21 cellular contexts compared by ENCODE assay signal in genomic region chr20:10906830-10907229, GRCh38.
A peak's percentile ranks its signal among the peaks of the same experiment; 100 is the strongest.
DNase-seq lines count a peak whose midpoint lies in the region; ATAC-seq and TF ChIP-seq lines count a peak whose summit lies in the region.
"Had no signal": no experiment of that assay in that cellular context is flagged by ENCODE, and none has a peak within 500 bp of the region (broad histone marks: within the 10 kb centered on the region; RNA-seq: fewer than 3 reads in every experiment).

No MANE protein-coding gene starts in this region.

- H3K27me3 Mint-ChIP-seq in mesothelial cell of epicardium (ENCODE audit: low read depth) = peaks cover 21% of the 10 kb centered on the region
- H3K27me3 Mint-ChIP-seq in naive thymus-derived CD8-positive, alpha-beta T cell = peaks cover 0 to 8% (median 0%) of the 10 kb centered on the region in 5 donors
- H3K27me3 Mint-ChIP-seq: CD4-positive, CD25-positive, alpha-beta regulatory T cell; CD8-positive, alpha-beta memory T cell; IgD-negative memory B cell had no signal

- peak overlapping the region; percentile 6 for H3K27ac Mint-ChIP-seq in mesothelial cell of epicardium
- no peak overlapping the region for H3K27ac Mint-ChIP-seq in naive thymus-derived CD8-positive, alpha-beta T cell
- H3K27ac Mint-ChIP-seq: CD4-positive, CD25-positive, alpha-beta regulatory T cell; CD8-positive, alpha-beta memory T cell; GM23338; IgD-negative memory B cell had no signal

- peaks cover 4% of the 10 kb centered on the region for H3K27me3 ChIP-seq in adipocyte (replicated peaks; ENCODE audit: control insufficient read depth, insufficient read depth, low read length)
- H3K27me3 ChIP-seq: BE2C had no signal

- POLR2A ChIA-PET in naive thymus-derived CD8-positive, alpha-beta T cell (lab: Charles Lee) = no interaction called here

- no peaks in the 10 kb centered on the region for H3K36me3 ChIP-seq in adipocyte (ENCODE audit: control insufficient read depth, insufficient read depth, low read length, severe bottlenecking)
- H3K36me3 ChIP-seq: BE2C had no signal

- peaks cover 26% of the 10 kb centered on the region for H3K4me1 Mint-ChIP-seq in mesothelial cell of epicardium
- no peaks in the 10 kb centered on the region for H3K4me1 Mint-ChIP-seq in naive thymus-derived CD8-positive, alpha-beta T cell
- H3K4me1 Mint-ChIP-seq: CD4-positive, CD25-positive, alpha-beta regulatory T cell; CD8-positive, alpha-beta memory T cell had no signal

- ATAC-seq in HG02623 (IDR thresholded peaks at IDR 0.05; ENCODE audit: unreplicated experiment) = no peak
- ATAC-seq in naive thymus-derived CD8-positive, alpha-beta T cell = no peak
- ATAC-seq: GM23338 had no signal

- no peaks in the 10 kb centered on the region for H3K9me3 Mint-ChIP-seq in mesothelial cell of epicardium
- H3K9me3 Mint-ChIP-seq in naive thymus-derived CD8-positive, alpha-beta T cell = peaks cover 0 to 9% (median 0%) of the 10 kb centered on the region in 9 donors
- H3K9me3 Mint-ChIP-seq: GM23338, IgD-negative memory B cell had no signal

- H3K9me3 ChIP-seq in adipocyte (ENCODE audit: control insufficient read depth, low read length) = no peaks in the 10 kb centered on the region
- H3K9me3 ChIP-seq: BE2C had no signal

- peak; percentile 48 for DNase-seq in AG10803 (ENCODE audit: low read depth)
- peak; percentile 61 for DNase-seq in adipocyte (ENCODE audit: low read depth)
- DNase-seq in fibroblast of peridontal ligament (ENCODE audit: extremely low read depth) = peak; percentile 81
- no peak for DNase-seq in mesothelial cell of epicardium (ENCODE audit: low spot score in 2 of 2, unreplicated experiment in 2 of 2)
- DNase-seq in SK-N-DZ (ENCODE audit: low spot score) = no peak
- DNase-seq in naive thymus-derived CD8-positive, alpha-beta T cell = no peak
- no peak for DNase-seq in NCI-H1930 (lab: John Stamatoyannopoulos, UW)
- DNase-seq: 8988T; BE2C; C1 segment of cervical spinal cord; CD4-positive, CD25-positive, alpha-beta regulatory T cell; CD8-positive, alpha-beta memory T cell; COR-L47; DMS 273 treated with DMSO at 0.1 percent for 48 hours; DMS53; DND-41; EL; HCEC 1CT had no signal

- no peak overlapping the region for H3K4me3 Mint-ChIP-seq in mesothelial cell of epicardium
- H3K4me3 Mint-ChIP-seq in naive thymus-derived CD8-positive, alpha-beta T cell = no peak overlapping the region
- H3K4me3 Mint-ChIP-seq: CD4-positive, CD25-positive, alpha-beta regulatory T cell; CD8-positive, alpha-beta memory T cell; GM23338; IgD-negative memory B cell had no signal

- H3K36me3 Mint-ChIP-seq in mesothelial cell of epicardium = no peaks in the 10 kb centered on the region
- H3K36me3 Mint-ChIP-seq in naive thymus-derived CD8-positive, alpha-beta T cell = no peaks in the 10 kb centered on the region
- H3K36me3 Mint-ChIP-seq: CD4-positive, CD25-positive, alpha-beta regulatory T cell; CD8-positive, alpha-beta memory T cell; IgD-negative memory B cell had no signal

- H3K4me3 ChIP-seq in AG10803 (ENCODE audit: low read length) (no peak overlapping the region), adipocyte (ENCODE audit: low read length) (no peak overlapping the region)
- H3K4me3 ChIP-seq: GM23338 had no signal

- TF ChIP-seq CTCF in AG10803 (conservative IDR thresholded peaks at IDR 0.05; ENCODE audit: low read length) (no peak), mesothelial cell of epicardium (IDR thresholded peaks at IDR 0.05; ENCODE audit: unreplicated experiment) (no peak)

- H3K4me1 ChIP-seq in adipocyte (ENCODE audit: control insufficient read depth, insufficient read depth, low read length) = peaks cover 26% of the 10 kb centered on the region
- H3K4me1 ChIP-seq: BE2C had no signal

- H3K9ac ChIP-seq in adipocyte (ENCODE audit: low read length) = no peak overlapping the region

Comparison
In these comparisons a context has a peak if more than half of its experiments do, and no peak if none do; other contexts are left out.
1. DNase-seq: peak in AG10803 (single experiment), adipocyte (single experiment) and fibroblast of peridontal ligament (single experiment); none in mesothelial cell of epicardium (0 of 2), SK-N-DZ (single experiment), naive thymus-derived CD8-positive, alpha-beta T cell (0 of 10) and NCI-H1930 (0 of 2).